Comparison of ENCODE assay signal across 12 cellular contexts in genomic region chr10:102313221-102313896, GRCh38.
A peak's percentile ranks its signal among the peaks of the same experiment; 100 is the strongest.
DNase-seq lines count a peak whose midpoint lies in the region; ATAC-seq, FAIRE-seq and TF ChIP-seq lines count a peak whose summit lies in the region.
"Had no signal": no experiment of that assay in that cellular context is flagged by ENCODE, and none has a peak within 500 bp of the region (broad histone marks: within the 10 kb centered on the region; RNA-seq: fewer than 3 reads in every experiment).

No MANE protein-coding gene starts in this region.

- H3K9me3 Mint-ChIP-seq in activated T-helper 17 cell treated with anti-CD3 and anti-CD28 coated beads, Interleukin-2, amount 50 U/mL, for 72 hours, result no peaks in the 10 kb centered on the region
- H3K9me3 Mint-ChIP-seq in stimulated activated effector memory CD8-positive, alpha-beta T cell treated with anti-CD3 and anti-CD28 coated beads, Interleukin-12 subunit alpha, Interleukin-12 subunit beta, amount 100 ng/mL, for 72 hours, result no peaks in the 10 kb centered on the region

- TF ChIP-seq CTCF in HEK293 (tag by site-specific recombination; IDR thresholded peaks at IDR 0.05), result no peak

- H4K91ac ChIP-seq in mesenchymal stem cell (ENCODE audit: low read length), result no peak overlapping the region

- H3K9me3 ChIP-seq in HEK293 (ENCODE audit: control insufficient read depth, insufficient read depth, low read depth, low read length) (no peaks in the 10 kb centered on the region), mesenchymal stem cell (ENCODE audit: control insufficient read depth, low read length) (no peaks in the 10 kb centered on the region)
- H3K9me3 ChIP-seq: colonic mucosa had no signal

- peak overlapping the region; percentile 53 for H3K27ac Mint-ChIP-seq in activated T-helper 17 cell treated with anti-CD3 and anti-CD28 coated beads, Interleukin-2, amount 50 U/mL, for 72 hours
- peak overlapping the region; percentile 68 for H3K27ac Mint-ChIP-seq in stimulated activated effector memory CD8-positive, alpha-beta T cell treated with anti-CD3 and anti-CD28 coated beads, Interleukin-12 subunit alpha, Interleukin-12 subunit beta, amount 100 ng/mL, for 72 hours
- H3K27ac Mint-ChIP-seq: activated naive CD8-positive, alpha-beta T cell had no signal

- peak overlapping the region; percentile 49 for H4K8ac ChIP-seq in mesenchymal stem cell (ENCODE audit: low read length)

- H2BK15ac ChIP-seq in mesenchymal stem cell (ENCODE audit: low read depth, poor library complexity, severe bottlenecking), result no peak overlapping the region

- ATAC-seq in activated T-helper 17 cell treated with anti-CD3 and anti-CD28 coated beads, Interleukin-2, amount 50 U/mL, for 72 hours (replicated peaks), result peak; percentile 23
- ATAC-seq in stimulated activated effector memory CD8-positive, alpha-beta T cell treated with anti-CD3 and anti-CD28 coated beads, Interleukin-12 subunit alpha, Interleukin-12 subunit beta, amount 100 ng/mL, for 72 hours, result no peak

- H3K4me2 ChIP-seq in mesenchymal stem cell (ENCODE audit: low read length, poor library complexity, severe bottlenecking), result peak overlapping the region; percentile 36

- POLR2A ChIA-PET in HEK293 (lab: Yijun Ruan, JAX), result interaction anchor here (0.6 kb wide), 1 partner anchor 68 kb away, joined by 3 read pairs; the partner anchor contains the start of gene GBF1

- FAIRE-seq in GM19239 (lab: Jason Lieb, UNC), result no peak
- FAIRE-seq: small intestine had no signal

- H3K14ac ChIP-seq in mesenchymal stem cell (ENCODE audit: low read length in 2 of 2), result peak overlapping the region in 1 of 2 experiments; percentile 26

- DNase-seq in mesenchymal stem cell (peak; percentile 41), GM19239 (ENCODE audit: insufficient read length, low spot score) (no peak), middle frontal gyrus (ENCODE audit: extremely low spot score, low spot score) (no peak), RPMI8226 (no peak)
- no peak for DNase-seq in stimulated activated effector memory CD8-positive, alpha-beta T cell treated with anti-CD3 and anti-CD28 coated beads, Interleukin-12 subunit alpha, Interleukin-12 subunit beta, amount 100 ng/mL, for 72 hours (ENCODE audit: low spot score in 2 of 2)
- DNase-seq: colonic mucosa, KG1, NCI-H146, small intestine had no signal

- 32% methylated on average over 6 of the region's 8 CpGs for WGBS in mesenchymal stem cell

- H3K9ac ChIP-seq in mesenchymal stem cell (ENCODE audit: low read length), result peak overlapping the region; percentile 11

- H3K4me3 Mint-ChIP-seq in activated T-helper 17 cell treated with anti-CD3 and anti-CD28 coated beads, Interleukin-2, amount 50 U/mL, for 72 hours, result peak overlapping the region; percentile 21
- no peak overlapping the region for H3K4me3 Mint-ChIP-seq in stimulated activated effector memory CD8-positive, alpha-beta T cell treated with anti-CD3 and anti-CD28 coated beads, Interleukin-12 subunit alpha, Interleukin-12 subunit beta, amount 100 ng/mL, for 72 hours
- H3K4me3 Mint-ChIP-seq: activated naive CD8-positive, alpha-beta T cell had no signal

- H3K36me3 ChIP-seq in HEK293 (ENCODE audit: control insufficient read depth in 2 of 2, insufficient read depth in 1 of 2, low read length in 2 of 2) (peaks cover 0 to 11% of the 10 kb centered on the region in 2 experiments; a peak in 2 of 3 replicates), mesenchymal stem cell (ENCODE audit: control insufficient read depth in 1 of 2, insufficient read depth in 2 of 2, low read depth in 1 of 2, low read length in 2 of 2) (peaks cover 7 to 8% of the 10 kb centered on the region in 2 experiments)
- H3K36me3 ChIP-seq: colonic mucosa had no signal

- peaks cover 5% of the 10 kb centered on the region for H3K79me1 ChIP-seq in mesenchymal stem cell (replicated peaks; ENCODE audit: low read length, poor library complexity, severe bottlenecking)

- H2BK120ac ChIP-seq in mesenchymal stem cell (ENCODE audit: low read depth, low read length), result peak overlapping the region; percentile 19

- no peaks in the 10 kb centered on the region for H3K27me3 Mint-ChIP-seq in activated T-helper 17 cell treated with anti-CD3 and anti-CD28 coated beads, Interleukin-2, amount 50 U/mL, for 72 hours
- H3K27me3 Mint-ChIP-seq: activated naive CD8-positive, alpha-beta T cell had no signal

- no peak overlapping the region for H3K4me3 ChIP-seq in HEK293 (ENCODE audit: low read depth, low read length)
- H3K4me3 ChIP-seq in mesenchymal stem cell (ENCODE audit: insufficient read depth in 1 of 2, low read depth in 1 of 2, low read length in 2 of 2), result no peak overlapping the region
- H3K4me3 ChIP-seq: colonic mucosa had no signal

- H3K27ac ChIP-seq in HEK293 (ENCODE audit: extremely low read depth, low read depth, low read length) (no peak overlapping the region), mesenchymal stem cell (ENCODE audit: low read length, poor library complexity, severe bottlenecking) (peak overlapping the region; percentile 92)
- H3K27ac ChIP-seq: colonic mucosa had no signal

- H3K4me1 Mint-ChIP-seq in activated T-helper 17 cell treated with anti-CD3 and anti-CD28 coated beads, Interleukin-2, amount 50 U/mL, for 72 hours, result peaks cover 39% of the 10 kb centered on the region
- peaks cover 56% of the 10 kb centered on the region for H3K4me1 Mint-ChIP-seq in stimulated activated effector memory CD8-positive, alpha-beta T cell treated with anti-CD3 and anti-CD28 coated beads, Interleukin-12 subunit alpha, Interleukin-12 subunit beta, amount 100 ng/mL, for 72 hours

- H2BK5ac ChIP-seq in mesenchymal stem cell (ENCODE audit: low read depth, low read length, poor library complexity, severe bottlenecking), result no peak overlapping the region

- H3K27me3 ChIP-seq in mesenchymal stem cell (ENCODE audit: control insufficient read depth in 1 of 2, insufficient read depth in 1 of 2, low read length in 2 of 2), result no peaks in the 10 kb centered on the region
- H3K27me3 ChIP-seq: colonic mucosa had no signal

- H3K36me3 Mint-ChIP-seq in activated T-helper 17 cell treated with anti-CD3 and anti-CD28 coated beads, Interleukin-2, amount 50 U/mL, for 72 hours (ENCODE audit: low read depth), result peaks cover 7% of the 10 kb centered on the region
- H3K36me3 Mint-ChIP-seq in stimulated activated effector memory CD8-positive, alpha-beta T cell treated with anti-CD3 and anti-CD28 coated beads, Interleukin-12 subunit alpha, Interleukin-12 subunit beta, amount 100 ng/mL, for 72 hours, result peaks cover 7% of the 10 kb centered on the region

- no peak overlapping the region for H3K23ac ChIP-seq in mesenchymal stem cell (ENCODE audit: low read length in 2 of 2)

- no peak overlapping the region for H2BK12ac ChIP-seq in mesenchymal stem cell (ENCODE audit: low read length in 2 of 2)

- H3K18ac ChIP-seq in mesenchymal stem cell (ENCODE audit: low read depth in 1 of 2, low read length in 2 of 2), result no peak overlapping the region

- peak overlapping the region in 1 of 2 experiments; percentile 27 for H3K4ac ChIP-seq in mesenchymal stem cell (ENCODE audit: low read depth in 1 of 2, low read length in 2 of 2)

- no peak overlapping the region for H2AFZ ChIP-seq in mesenchymal stem cell (ENCODE audit: low read depth, low read length)

- peak overlapping the region; percentile 72 for H2AK5ac ChIP-seq in mesenchymal stem cell (ENCODE audit: low read length, severe bottlenecking)

- CTCF ChIA-PET in HEK293 (lab: Yijun Ruan, JAX), result interaction anchor here (0.6 to 1.4 kb wide), 7 partner anchors 10 to 83 kb away, joined by 3 to 5 read pairs (median 4); no protein-coding TSS in a partner anchor

- H3K4me1 ChIP-seq in HEK293 (ENCODE audit: control insufficient read depth, insufficient read depth, low read length) (peaks cover 23% of the 10 kb centered on the region; the same call in 1 of the 2 replicates), mesenchymal stem cell (ENCODE audit: control insufficient read depth, insufficient read depth, low read depth, low read length) (peaks cover 15% of the 10 kb centered on the region)
- H3K4me1 ChIP-seq: colonic mucosa had no signal

TF ChIP-seq in HEK293, 187 proteins besides CTCF, POLR2A, EP300 and RAD21 (continues in another document):
- TF ChIP-seq PRDM1 (tag by site-specific recombination; IDR thresholded peaks at IDR 0.05) (no peak), KLF17 (tag by site-specific recombination; IDR thresholded peaks at IDR 0.05) (no peak), ZNF366 (tag by site-specific recombination; conservative IDR thresholded peaks at IDR 0.05) (no peak), BCL11B (tag by site-specific recombination; IDR thresholded peaks at IDR 0.05; ENCODE audit: low read depth) (no peak), ZNF132 (tag by site-specific recombination; IDR thresholded peaks at IDR 0.05; ENCODE audit: borderline replicate concordance) (no peak), ZNF768 (tag by site-specific recombination; IDR thresholded peaks at IDR 0.05) (no peak), ZNF521 (tag by site-specific recombination; IDR thresholded peaks at IDR 0.05) (no peak), SP7 (tag by site-specific recombination; IDR thresholded peaks at IDR 0.05) (0 out of 2 replicates have a peak, but pooled peaks have one; percentile 42), OVOL3 (tag by site-specific recombination; IDR thresholded peaks at IDR 0.05) (no peak), GLI4 (tag by site-specific recombination; IDR thresholded peaks at IDR 0.05) (no peak), ZNF335 (tag by site-specific recombination; conservative IDR thresholded peaks at IDR 0.05) (peak; percentile 50), ZBTB8A (tag by site-specific recombination; IDR thresholded peaks at IDR 0.05) (0 out of 2 replicates have a peak, but pooled peaks have one; percentile 26)
